In genomic region chr6:37176268-37177082, GRCh38 we compare ENCODE assay signal across 1 cellular context.
A peak's percentile ranks its signal among the peaks of the same experiment; 100 is the strongest.
TF ChIP-seq lines count a peak whose summit lies in the region.

No MANE protein-coding gene starts in this region.

TF ChIP-seq in K562, 482 proteins besides CTCF, POLR2A, EP300 and RAD21 (continued from another document and continues in another):
- TF ChIP-seq ZNF518B (CRISPR knock-in tag; IDR thresholded peaks at IDR 0.05) (peak; percentile 79), BHLHE40 (IDR thresholded peaks at IDR 0.05; ENCODE audit: low read length) (peak; percentile 80), ZNF143 (CRISPR knock-in tag; IDR thresholded peaks at IDR 0.05) (no peak), ZNF445 (CRISPR knock-in tag; IDR thresholded peaks at IDR 0.05; ENCODE audit: low read depth) (peak; percentile 81), FUS (optimal IDR thresholded peaks at IDR 0.05; ENCODE audit: low read depth, low read length) (peak; percentile 87), ZNF239 (CRISPR knock-in tag; IDR thresholded peaks at IDR 0.05) (no peak; the same call in 1 of the 2 replicates), MECOM (CRISPR knock-in tag; IDR thresholded peaks at IDR 0.05) (no peak), EHMT2 (IDR thresholded peaks at IDR 0.05) (no peak), ZBTB2 (IDR thresholded peaks at IDR 0.05) (0 out of 2 replicates have a peak, but pooled peaks have one; percentile 6), ZNF165 (CRISPR knock-in tag; IDR thresholded peaks at IDR 0.05; ENCODE audit: borderline replicate concordance) (no peak), NCOA6 (IDR thresholded peaks at IDR 0.05) (no peak), DMBX1 (CRISPR knock-in tag; IDR thresholded peaks at IDR 0.05; ENCODE audit: borderline replicate concordance) (no peak; the same call in 1 of the 2 replicates), KLF6 (CRISPR knock-in tag; IDR thresholded peaks at IDR 0.05; ENCODE audit: borderline replicate concordance) (peak; percentile 60; the same call in 1 of the 2 replicates), RBFOX2 (IDR thresholded peaks at IDR 0.05; ENCODE audit: low read depth, low read length) (peak; percentile 60), ZBTB11 (CRISPR knock-in tag; IDR thresholded peaks at IDR 0.05) (peak in 1 of 3 experiments; percentile 65; a peak in 1 of 6 replicates), SMARCA5 (IDR thresholded peaks at IDR 0.05) (no peak), FOXA1 (IDR thresholded peaks at IDR 0.05; ENCODE audit: borderline replicate concordance) (no peak), PHB2 (IDR thresholded peaks at IDR 0.05; ENCODE audit: low read depth) (peak; percentile 13), SP2 (IDR thresholded peaks at IDR 0.05; ENCODE audit: extremely low read depth, low read depth, low read length, poor library complexity, severe bottlenecking) (no peak), PHTF2 (CRISPR knock-in tag; IDR thresholded peaks at IDR 0.05) (peak; percentile 81), RHOXF2B (CRISPR knock-in tag; conservative IDR thresholded peaks at IDR 0.05) (0 out of 2 replicates have a peak, but pooled peaks have one; percentile 64), AFF4 (CRISPR knock-in tag; IDR thresholded peaks at IDR 0.05) (no peak), POLR2G (IDR thresholded peaks at IDR 0.05; ENCODE audit: low read depth, low read length) (peak; percentile 63), SREBF2 (CRISPR knock-in tag; IDR thresholded peaks at IDR 0.05) (no peak), ZBTB5 (IDR thresholded peaks at IDR 0.05) (no peak), ATF3 (IDR thresholded peaks at IDR 0.05) (peak; percentile 45; the same call in 1 of the 2 replicates), ATF3 (CRISPR knock-in tag; conservative IDR thresholded peaks at IDR 0.05) (no peak), GATA2 (CRISPR knock-in tag; IDR thresholded peaks at IDR 0.05) (no peak; the same call in 1 of the 2 replicates), BCOR (IDR thresholded peaks at IDR 0.05) (peak; percentile 25; the same call in 1 of the 2 replicates), MITF (IDR thresholded peaks at IDR 0.05) (no peak), TRIM28 (IDR thresholded peaks at IDR 0.05) (peak; percentile 16; the same call in 1 of the 2 replicates), WHSC1 (IDR thresholded peaks at IDR 0.05; ENCODE audit: low read length) (no peak), TEAD1 (CRISPR knock-in tag; IDR thresholded peaks at IDR 0.05) (no peak; a peak in 1 of 4 replicates), ZNF592 (IDR thresholded peaks at IDR 0.05) (no peak), MLLT1 (IDR thresholded peaks at IDR 0.05) (peak; percentile 49 to 84), RCOR1 (IDR thresholded peaks at IDR 0.05; ENCODE audit: borderline replicate concordance in 1 of 2, low read depth in 2 of 2, low read length in 2 of 2) (peak in 1 of 2 experiments; percentile 34; a peak in 1 of 4 replicates), ZKSCAN8 (CRISPR knock-in tag; IDR thresholded peaks at IDR 0.05) (no peak)
